ENCODE assay signal across 9 cellular contexts in the genomic region with DNA sequence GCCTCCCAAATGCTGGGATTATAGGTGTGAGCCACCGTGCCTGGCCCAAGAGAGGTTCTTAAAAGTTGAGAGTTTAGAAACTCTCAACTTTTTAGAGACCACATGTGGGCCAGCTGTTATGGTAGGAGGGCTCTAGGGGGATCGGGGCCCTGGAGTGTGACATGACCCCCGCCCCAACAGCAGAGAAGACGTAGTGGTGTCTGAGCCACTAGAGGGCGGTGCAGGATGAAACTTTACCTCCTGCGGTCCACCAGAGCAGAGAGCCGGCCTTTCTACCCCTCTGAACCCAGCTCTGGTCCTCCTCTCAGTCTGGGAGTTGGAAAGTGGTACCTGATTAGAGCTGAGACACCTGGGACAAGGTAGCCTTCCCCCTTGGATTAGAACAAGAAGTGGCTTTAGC. TPM values are rescaled to one million over a fixed set of nuclear protein-coding genes. Genes with fewer than 3 reads are reported as not detected.
A peak's percentile ranks its signal among the peaks of the same experiment; 100 is the strongest.
DNase-seq lines count a peak whose midpoint lies in the region; ATAC-seq and TF ChIP-seq lines count a peak whose summit lies in the region.
"Had no signal": no experiment of that assay in that cellular context is flagged by ENCODE, and none has a peak within 500 bp of the region (broad histone marks: within the 10 kb centered on the region; RNA-seq: fewer than 3 reads in every experiment).

No MANE protein-coding gene starts in this region.

- H3K27ac Mint-ChIP-seq in brain: peak overlapping the region in 4 of 5 experiments; percentile 86 to 98 (median 90)
- H3K27ac Mint-ChIP-seq in immature natural killer cell: no peak overlapping the region
- H3K27ac Mint-ChIP-seq: activated naive CD4-positive, alpha-beta T cell treated with anti-CD3 and anti-CD28 coated beads, Interleukin-2, amount 50 U/mL, for 24 hours had no signal

- no peak for ATAC-seq in HG02870 (IDR thresholded peaks at IDR 0.05; ENCODE audit: unreplicated experiment)
- no peak for ATAC-seq in GM18502 (IDR thresholded peaks at IDR 0.05; ENCODE audit: poor library complexity, unreplicated experiment)

- H3K4me1 Mint-ChIP-seq in brain: peaks cover 38% of the 10 kb centered on the region
- peaks cover 26 to 27% of the 10 kb centered on the region in 2 donors for H3K4me1 Mint-ChIP-seq in immature natural killer cell
- H3K4me1 Mint-ChIP-seq: activated naive CD4-positive, alpha-beta T cell treated with anti-CD3 and anti-CD28 coated beads, Interleukin-2, amount 50 U/mL, for 24 hours had no signal

- H3K9me3 Mint-ChIP-seq in brain (no peaks in the 10 kb centered on the region), immature natural killer cell (no peaks in the 10 kb centered on the region)
- H3K9me3 Mint-ChIP-seq: activated naive CD4-positive, alpha-beta T cell treated with anti-CD3 and anti-CD28 coated beads, Interleukin-2, amount 50 U/mL, for 24 hours had no signal

- H3K36me3 Mint-ChIP-seq in brain (peaks cover 65% of the 10 kb centered on the region), immature natural killer cell (peaks cover 28 to 63% (median 30%) of the 10 kb centered on the region in 3 donors)

- DNase-seq in NCI-H1417 (lab: John Stamatoyannopoulos, UW) (peak; percentile 61 to 86 (median 66)), T-helper 9 cell (peak; percentile 31), immature natural killer cell (peak; percentile 19 to 37 (median 31))
- DNase-seq in stimulated activated CD4-positive, alpha-beta T cell treated with anti-CD3 and anti-CD28 coated beads, Interleukin-2, amount 100 ng/mL, for 48 hours: peak; percentile 36 to 37

- H3K4me3 Mint-ChIP-seq in brain (no peak overlapping the region), immature natural killer cell (no peak overlapping the region)
- H3K4me3 Mint-ChIP-seq: activated naive CD4-positive, alpha-beta T cell treated with anti-CD3 and anti-CD28 coated beads, Interleukin-2, amount 50 U/mL, for 24 hours had no signal

- H3K27me3 Mint-ChIP-seq in brain (no peaks in the 10 kb centered on the region), immature natural killer cell (ENCODE audit: low read depth in 3 of 3) (peaks cover 0 to 2% (median 0%) of the 10 kb centered on the region in 3 donors)
- H3K27me3 Mint-ChIP-seq: activated naive CD4-positive, alpha-beta T cell treated with anti-CD3 and anti-CD28 coated beads, Interleukin-2, amount 50 U/mL, for 24 hours had no signal

- TF ChIP-seq CTCF in GM12874 (IDR thresholded peaks at IDR 0.05; ENCODE audit: insufficient read depth, low read depth, low read length) (peak; percentile 85), brain (conservative IDR thresholded peaks at IDR 0.05) (peak; percentile 95 to 98)

RNA-seq across cellular contexts. Expression of gene CDK5RAP3, which starts 7.4 kb away (rescaled TPM):
- polyA plus RNA-seq in brain (ENCODE audit: insufficient read depth, low read depth, low replicate concordance): 106 TPM
- 10 to 100 TPM; 66.3 to 97.2 (median 84.0) TPM for polyA plus RNA-seq in immature natural killer cell

RNA-seq across cellular contexts. Expression of gene PRR15L, which starts 20.6 kb away (rescaled TPM):
- 30.5 TPM for polyA plus RNA-seq in brain (ENCODE audit: insufficient read depth, low read depth, low replicate concordance)
- under 1 TPM in 1 of 3 donors, not detected in 2; 0.16 TPM for polyA plus RNA-seq in immature natural killer cell

RNA-seq across cellular contexts. Expression of gene PNPO, which starts 37.0 kb away (rescaled TPM):
- polyA plus RNA-seq in brain (ENCODE audit: insufficient read depth, low read depth, low replicate concordance) (24.4 TPM), immature natural killer cell (10 to 100 TPM; 14.3 to 21.2 (median 18.6) TPM)

RNA-seq across cellular contexts. Expression of gene COPZ2, which starts 59.3 kb away (rescaled TPM):
- polyA plus RNA-seq in brain (ENCODE audit: insufficient read depth, low read depth, low replicate concordance): 7.2 TPM
- 10 to 100 TPM; 38.9 to 64.2 (median 41.3) TPM for polyA plus RNA-seq in immature natural killer cell

Comparison
In these comparisons a context has a peak if more than half of its experiments do, and no peak if none do; other contexts are left out.
1. H3K27ac Mint-ChIP-seq: peak in brain (4 of 5); none in immature natural killer cell (0 of 6).
2. RNA of gene PRR15L, which starts 20.6 kb away (polyA plus RNA-seq): 30.5 TPM in brain (single experiment); 0.16 TPM in immature natural killer cell; every median in the first group is over 10 times any median in the second.
3. Peak in every context shown above with its lines, with median percentiles within 50 percentile points of each other: DNase-seq.